28 cellular contexts compared by ENCODE assay signal in genomic region chr5:83417884-83418283, GRCh38. TPM values are rescaled to one million over a fixed set of nuclear protein-coding genes. Genes with fewer than 3 reads are reported as not detected.
"Had no signal": no experiment of that assay in that cellular context is flagged by ENCODE, and none has a peak within 500 bp of the region (broad histone marks: within the 10 kb centered on the region; RNA-seq: fewer than 3 reads in every experiment).

No MANE protein-coding gene starts in this region.

- ATAC-seq: activated CD8-positive, alpha-beta T cell treated with anti-CD3 and anti-CD28 coated beads for 36 hours; activated T-cell treated with anti-CD3 and anti-CD28 coated beads, Interleukin-2, amount 50 U/mL, for 4 hours; activated T-helper 17 cell treated with anti-CD3 and anti-CD28 coated beads, Interleukin-2, amount 50 U/mL, for 72 hours; esophagus mucosa had no signal

- H3K27ac Mint-ChIP-seq: activated CD8-positive, alpha-beta T cell treated with anti-CD3 and anti-CD28 coated beads for 36 hours; activated naive CD8-positive, alpha-beta T cell; activated T-helper 17 cell treated with anti-CD3 and anti-CD28 coated beads, Interleukin-2, amount 50 U/mL, for 72 hours had no signal

- H3K27me3 Mint-ChIP-seq: activated naive CD8-positive, alpha-beta T cell had no signal

- H3K4me3 Mint-ChIP-seq: activated CD8-positive, alpha-beta T cell treated with anti-CD3 and anti-CD28 coated beads for 36 hours; activated naive CD8-positive, alpha-beta T cell; activated T-cell treated with anti-CD3 and anti-CD28 coated beads, Interleukin-2, amount 50 U/mL, for 4 hours; activated T-helper 17 cell treated with anti-CD3 and anti-CD28 coated beads, Interleukin-2, amount 50 U/mL, for 72 hours had no signal

- H3K27ac ChIP-seq: brain microvascular endothelial cell had no signal

- DNase-seq: activated CD4-positive, alpha-beta T cell treated with anti-CD3 and anti-CD28 coated beads for 48 hours; activated CD4-positive, alpha-beta T cell treated with anti-CD3 and anti-CD28 coated beads, Interleukin-2, amount 50 U/mL, for 1 hour; activated CD4-positive, alpha-beta T cell treated with anti-CD3 and anti-CD28 coated beads, Interleukin-2, amount 50 U/mL, for 48 hours; activated CD8-positive, alpha-beta memory T cell treated with anti-CD3 and anti-CD28 coated beads for 24 hours; activated CD8-positive, alpha-beta T cell treated with anti-CD3 and anti-CD28 coated beads for 36 hours; activated effector memory CD4-positive, alpha-beta T cell treated with Interleukin-2 at 50 U/mL for 16 hours; activated gamma-delta T cell treated with Interleukin-2 at 50 U/mL for 16 hours; activated naive CD4-positive, alpha-beta T cell treated with anti-CD3 and anti-CD28 coated beads, Interleukin-2, amount 50 U/mL, for 16 hours; activated naive CD4-positive, alpha-beta T cell treated with Interleukin-2 at 50 U/mL for 16 hours; activated T-cell treated with anti-CD3 and anti-CD28 coated beads, Interleukin-2, amount 50 U/mL, for 4 hours; amniotic stem cell; anterior cingulate cortex; brain microvascular endothelial cell; caudate nucleus; cortex of kidney; dermis blood vessel endothelial cell; effector CD8-positive, alpha-beta T cell; foreskin fibroblast; head of caudate nucleus; hippocampal formation; T-helper 2 cell had no signal

- H3K36me3 ChIP-seq: brain microvascular endothelial cell had no signal

- H3K4me1 Mint-ChIP-seq: activated T-helper 17 cell treated with anti-CD3 and anti-CD28 coated beads, Interleukin-2, amount 50 U/mL, for 72 hours had no signal

- H3K27me3 ChIP-seq: brain microvascular endothelial cell had no signal

- H3K36me3 Mint-ChIP-seq: activated naive CD8-positive, alpha-beta T cell had no signal

- FAIRE-seq: astrocyte, colon, endothelial cell of umbilical vein, frontal cortex had no signal

RNA-seq across cellular contexts. Expression of gene VCAN, which starts 53.7 kb away (rescaled TPM):
- total RNA-seq: activated CD8-positive, alpha-beta T cell treated with anti-CD3 and anti-CD28 coated beads for 36 hours had no signal
